Comparison of ENCODE assay signal across 1 cellular context in genomic region chr1:229148041-229148671, GRCh38.
TF ChIP-seq lines count a peak whose summit lies in the region.

No MANE protein-coding gene starts in this region.

TF ChIP-seq in H1, 55 proteins besides CTCF, POLR2A, EP300 and RAD21:
- TF ChIP-seq TBP (IDR thresholded peaks at IDR 0.05; ENCODE audit: low read depth, low read length) (no peak), KDM5A (IDR thresholded peaks at IDR 0.05; ENCODE audit: low read length) (no peak), TCF12 (IDR thresholded peaks at IDR 0.05; ENCODE audit: low read depth, low read length) (peak; percentile 55; the same call in 1 of the 2 replicates), CHD7 (IDR thresholded peaks at IDR 0.05; ENCODE audit: insufficient replicate concordance, low read length) (no peak), MAFK (IDR thresholded peaks at IDR 0.05; ENCODE audit: low read depth, low read length) (no peak), YY1 (IDR thresholded peaks at IDR 0.05; ENCODE audit: low read depth, low read length) (0 out of 2 replicates have a peak, but pooled peaks have one; percentile 18), KDM1A (IDR thresholded peaks at IDR 0.05; ENCODE audit: borderline replicate concordance, low read length) (0 out of 2 replicates have a peak, but pooled peaks have one; percentile 12)
